Comparison of ENCODE assay signal across 1 cellular context in the genomic region with DNA sequence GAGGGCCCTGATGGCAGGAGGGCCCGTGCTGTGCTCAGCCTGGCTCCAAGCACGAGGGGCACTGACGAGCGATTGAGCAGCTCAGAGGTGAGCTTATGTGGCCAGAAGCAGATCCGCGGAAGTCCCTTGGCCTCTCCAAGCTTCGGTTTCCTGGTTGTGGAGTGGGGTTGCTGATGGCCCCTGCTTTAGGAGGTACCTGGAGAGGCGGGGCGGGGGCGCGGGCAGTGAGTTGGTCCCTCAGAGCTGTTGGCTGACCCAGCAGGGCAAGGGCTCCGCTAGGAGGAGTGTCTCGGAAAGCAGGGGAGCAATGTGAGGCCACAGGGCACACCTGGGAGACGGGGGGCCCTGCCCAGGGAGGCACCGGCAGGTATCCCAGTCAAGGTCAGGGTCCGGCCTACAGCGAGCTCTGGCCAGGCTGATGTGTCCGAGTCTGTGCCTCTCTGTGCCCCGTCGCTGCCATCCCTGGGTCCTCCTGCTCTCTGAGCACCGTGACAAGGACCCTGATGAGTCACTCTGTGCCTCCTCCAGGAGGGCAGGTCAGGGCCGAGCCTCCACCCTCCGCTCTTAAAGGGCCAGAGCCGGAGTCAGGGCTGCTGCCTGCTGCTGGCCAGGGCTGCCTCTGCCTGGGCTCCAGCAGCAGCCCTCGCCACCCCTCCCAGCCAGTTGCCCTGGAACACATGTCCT.
TF ChIP-seq lines count a peak whose summit lies in the region.

No MANE protein-coding gene starts in this region.

TF ChIP-seq in K562, 482 proteins besides CTCF, POLR2A, EP300 and RAD21 (continued from another document and continues in another):
- TF ChIP-seq, protein P1, sequence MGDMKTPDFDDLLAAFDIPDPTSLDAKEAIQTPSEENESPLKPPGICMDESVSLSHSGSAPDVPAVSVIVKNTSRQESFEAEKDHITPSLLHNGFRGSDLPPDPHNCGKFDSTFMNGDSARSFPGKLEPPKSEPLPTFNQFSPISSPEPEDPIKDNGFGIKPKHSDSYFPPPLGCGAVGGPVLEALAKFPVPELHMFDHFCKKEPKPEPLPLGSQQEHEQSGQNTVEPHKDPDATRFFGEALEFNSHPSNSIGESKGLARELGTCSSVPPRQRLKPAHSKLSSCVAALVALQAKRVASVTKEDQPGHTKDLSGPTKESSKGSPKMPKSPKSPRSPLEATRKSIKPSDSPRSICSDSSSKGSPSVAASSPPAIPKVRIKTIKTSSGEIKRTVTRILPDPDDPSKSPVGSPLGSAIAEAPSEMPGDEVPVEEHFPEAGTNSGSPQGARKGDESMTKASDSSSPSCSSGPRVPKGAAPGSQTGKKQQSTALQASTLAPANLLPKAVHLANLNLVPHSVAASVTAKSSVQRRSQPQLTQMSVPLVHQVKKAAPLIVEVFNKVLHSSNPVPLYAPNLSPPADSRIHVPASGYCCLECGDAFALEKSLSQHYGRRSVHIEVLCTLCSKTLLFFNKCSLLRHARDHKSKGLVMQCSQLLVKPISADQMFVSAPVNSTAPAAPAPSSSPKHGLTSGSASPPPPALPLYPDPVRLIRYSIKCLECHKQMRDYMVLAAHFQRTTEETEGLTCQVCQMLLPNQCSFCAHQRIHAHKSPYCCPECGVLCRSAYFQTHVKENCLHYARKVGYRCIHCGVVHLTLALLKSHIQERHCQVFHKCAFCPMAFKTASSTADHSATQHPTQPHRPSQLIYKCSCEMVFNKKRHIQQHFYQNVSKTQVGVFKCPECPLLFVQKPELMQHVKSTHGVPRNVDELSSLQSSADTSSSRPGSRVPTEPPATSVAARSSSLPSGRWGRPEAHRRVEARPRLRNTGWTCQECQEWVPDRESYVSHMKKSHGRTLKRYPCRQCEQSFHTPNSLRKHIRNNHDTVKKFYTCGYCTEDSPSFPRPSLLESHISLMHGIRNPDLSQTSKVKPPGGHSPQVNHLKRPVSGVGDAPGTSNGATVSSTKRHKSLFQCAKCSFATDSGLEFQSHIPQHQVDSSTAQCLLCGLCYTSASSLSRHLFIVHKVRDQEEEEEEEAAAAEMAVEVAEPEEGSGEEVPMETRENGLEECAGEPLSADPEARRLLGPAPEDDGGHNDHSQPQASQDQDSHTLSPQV (IDR thresholded peaks at IDR 0.05): peak; percentile 64; the same call in 1 of the 2 replicates
- TF ChIP-seq MAFF (IDR thresholded peaks at IDR 0.05; ENCODE audit: low read length) (no peak), ZNF263 (CRISPR knock-in tag; IDR thresholded peaks at IDR 0.05; ENCODE audit: borderline replicate concordance) (peak; percentile 90), ATF1 (CRISPR knock-in tag; IDR thresholded peaks at IDR 0.05) (no peak), ATF1 (tag; IDR thresholded peaks at IDR 0.05) (peak; percentile 56; the same call in 1 of the 2 replicates), POLR2G (IDR thresholded peaks at IDR 0.05; ENCODE audit: low read depth, low read length) (peak; percentile 69), GTF2A2 (tag; IDR thresholded peaks at IDR 0.05) (no peak), MTA3 (IDR thresholded peaks at IDR 0.05; ENCODE audit: borderline replicate concordance) (peak; percentile 51), TBL1XR1 (IDR thresholded peaks at IDR 0.05; ENCODE audit: low read length in 2 of 2) (no peak), CHD4 (IDR thresholded peaks at IDR 0.05; ENCODE audit: insufficient read depth, insufficient replicate concordance, low read depth, low read length, poor library complexity, severe bottlenecking) (peak; percentile 49), CREM (IDR thresholded peaks at IDR 0.05; ENCODE audit: low read depth) (peak; percentile 22; the same call in 1 of the 2 replicates), ZNF253 (CRISPR knock-in tag; conservative IDR thresholded peaks at IDR 0.05) (no peak), JUNB (CRISPR knock-in tag; conservative IDR thresholded peaks at IDR 0.05) (0 out of 2 replicates have a peak, but pooled peaks have one; percentile 27), NRF1 (conservative IDR thresholded peaks at IDR 0.05 in 1 of 2, IDR thresholded peaks at IDR 0.05 in 1 of 2) (0 out of 4 replicates have a peak, but pooled peaks of 1 of the 2 experiments have one; percentile 22), ZC3H11A (IDR thresholded peaks at IDR 0.05; ENCODE audit: low read depth, low read length) (no peak), NFE2 (IDR thresholded peaks at IDR 0.05; ENCODE audit: low read depth) (peak; percentile 77), CBX5 (IDR thresholded peaks at IDR 0.05; ENCODE audit: borderline replicate concordance, low read depth) (no peak), HNRNPL (IDR thresholded peaks at IDR 0.05; ENCODE audit: low read depth, low read length) (0 out of 2 replicates have a peak, but pooled peaks have one; percentile 41), ZNF316 (IDR thresholded peaks at IDR 0.05) (peak; percentile 17; the same call in 1 of the 2 replicates), MAZ (CRISPR knock-in tag; conservative IDR thresholded peaks at IDR 0.05 in 1 of 2, IDR thresholded peaks at IDR 0.05 in 1 of 2) (peak; percentile 33 to 36; a peak in 1 of 4 replicates), TCF3 (CRISPR knock-in tag; IDR thresholded peaks at IDR 0.05) (0 out of 2 replicates have a peak, but pooled peaks have one; percentile 8), SIN3A (IDR thresholded peaks at IDR 0.05; ENCODE audit: borderline replicate concordance in 2 of 2, control insufficient read depth in 1 of 2, low read depth in 2 of 2, low read length in 2 of 2) (0 out of 4 replicates have a peak, but pooled peaks of 1 of the 2 experiments have one; percentile 27), ZNF274 (IDR thresholded peaks at IDR 0.05; ENCODE audit: borderline replicate concordance, low read depth, low read length) (no peak), SMARCE1 (IDR thresholded peaks at IDR 0.05) (peak; percentile 72), JUND (IDR thresholded peaks at IDR 0.05; ENCODE audit: borderline replicate concordance, low read depth, low read length) (peak; percentile 98), JUND (tag; IDR thresholded peaks at IDR 0.05; ENCODE audit: borderline replicate concordance, low read depth, low read length) (peak; percentile 97; the same call in 2 of the 3 replicates), ARID1B (IDR thresholded peaks at IDR 0.05) (peak; percentile 71), E2F3 (CRISPR knock-in tag; IDR thresholded peaks at IDR 0.05) (no peak), PCBP2 (IDR thresholded peaks at IDR 0.05; ENCODE audit: low read depth, low read length, poor library complexity, severe bottlenecking) (no peak), NR3C1 (CRISPR knock-in tag; IDR thresholded peaks at IDR 0.05) (no peak), TOE1 (IDR thresholded peaks at IDR 0.05; ENCODE audit: borderline replicate concordance) (peak; percentile 65; the same call in 1 of the 2 replicates), TOE1 (CRISPR knock-in tag; IDR thresholded peaks at IDR 0.05; ENCODE audit: borderline replicate concordance, low read depth) (no peak), ZC3H8 (IDR thresholded peaks at IDR 0.05) (no peak), TBP (optimal IDR thresholded peaks at IDR 0.05; ENCODE audit: low read depth, low read length) (peak; percentile 25), SMARCA4 (IDR thresholded peaks at IDR 0.05) (peak; percentile 78)
- TF ChIP-seq, protein P2, sequence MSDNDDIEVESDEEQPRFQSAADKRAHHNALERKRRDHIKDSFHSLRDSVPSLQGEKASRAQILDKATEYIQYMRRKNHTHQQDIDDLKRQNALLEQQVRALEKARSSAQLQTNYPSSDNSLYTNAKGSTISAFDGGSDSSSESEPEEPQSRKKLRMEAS (CRISPR knock-in tag; IDR thresholded peaks at IDR 0.05): peak; percentile 66
- TF ChIP-seq, protein P3, sequence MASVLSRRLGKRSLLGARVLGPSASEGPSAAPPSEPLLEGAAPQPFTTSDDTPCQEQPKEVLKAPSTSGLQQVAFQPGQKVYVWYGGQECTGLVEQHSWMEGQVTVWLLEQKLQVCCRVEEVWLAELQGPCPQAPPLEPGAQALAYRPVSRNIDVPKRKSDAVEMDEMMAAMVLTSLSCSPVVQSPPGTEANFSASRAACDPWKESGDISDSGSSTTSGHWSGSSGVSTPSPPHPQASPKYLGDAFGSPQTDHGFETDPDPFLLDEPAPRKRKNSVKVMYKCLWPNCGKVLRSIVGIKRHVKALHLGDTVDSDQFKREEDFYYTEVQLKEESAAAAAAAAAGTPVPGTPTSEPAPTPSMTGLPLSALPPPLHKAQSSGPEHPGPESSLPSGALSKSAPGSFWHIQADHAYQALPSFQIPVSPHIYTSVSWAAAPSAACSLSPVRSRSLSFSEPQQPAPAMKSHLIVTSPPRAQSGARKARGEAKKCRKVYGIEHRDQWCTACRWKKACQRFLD (CRISPR knock-in tag; IDR thresholded peaks at IDR 0.05): 0 out of 2 replicates have a peak, but pooled peaks have one; percentile 37
- TF ChIP-seq, protein P4, sequence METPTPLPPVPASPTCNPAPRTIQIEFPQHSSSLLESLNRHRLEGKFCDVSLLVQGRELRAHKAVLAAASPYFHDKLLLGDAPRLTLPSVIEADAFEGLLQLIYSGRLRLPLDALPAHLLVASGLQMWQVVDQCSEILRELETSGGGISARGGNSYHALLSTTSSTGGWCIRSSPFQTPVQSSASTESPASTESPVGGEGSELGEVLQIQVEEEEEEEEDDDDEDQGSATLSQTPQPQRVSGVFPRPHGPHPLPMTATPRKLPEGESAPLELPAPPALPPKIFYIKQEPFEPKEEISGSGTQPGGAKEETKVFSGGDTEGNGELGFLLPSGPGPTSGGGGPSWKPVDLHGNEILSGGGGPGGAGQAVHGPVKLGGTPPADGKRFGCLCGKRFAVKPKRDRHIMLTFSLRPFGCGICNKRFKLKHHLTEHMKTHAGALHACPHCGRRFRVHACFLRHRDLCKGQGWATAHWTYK (CRISPR knock-in tag; IDR thresholded peaks at IDR 0.05): 0 out of 2 replicates have a peak, but pooled peaks have one; percentile 40
- TF ChIP-seq, protein P5, sequence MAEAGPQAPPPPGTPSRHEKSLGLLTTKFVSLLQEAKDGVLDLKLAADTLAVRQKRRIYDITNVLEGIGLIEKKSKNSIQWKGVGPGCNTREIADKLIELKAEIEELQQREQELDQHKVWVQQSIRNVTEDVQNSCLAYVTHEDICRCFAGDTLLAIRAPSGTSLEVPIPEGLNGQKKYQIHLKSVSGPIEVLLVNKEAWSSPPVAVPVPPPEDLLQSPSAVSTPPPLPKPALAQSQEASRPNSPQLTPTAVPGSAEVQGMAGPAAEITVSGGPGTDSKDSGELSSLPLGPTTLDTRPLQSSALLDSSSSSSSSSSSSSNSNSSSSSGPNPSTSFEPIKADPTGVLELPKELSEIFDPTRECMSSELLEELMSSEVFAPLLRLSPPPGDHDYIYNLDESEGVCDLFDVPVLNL (CRISPR knock-in tag; IDR thresholded peaks at IDR 0.05; ENCODE audit: low read depth): no peak
- TF ChIP-seq, protein P6, sequence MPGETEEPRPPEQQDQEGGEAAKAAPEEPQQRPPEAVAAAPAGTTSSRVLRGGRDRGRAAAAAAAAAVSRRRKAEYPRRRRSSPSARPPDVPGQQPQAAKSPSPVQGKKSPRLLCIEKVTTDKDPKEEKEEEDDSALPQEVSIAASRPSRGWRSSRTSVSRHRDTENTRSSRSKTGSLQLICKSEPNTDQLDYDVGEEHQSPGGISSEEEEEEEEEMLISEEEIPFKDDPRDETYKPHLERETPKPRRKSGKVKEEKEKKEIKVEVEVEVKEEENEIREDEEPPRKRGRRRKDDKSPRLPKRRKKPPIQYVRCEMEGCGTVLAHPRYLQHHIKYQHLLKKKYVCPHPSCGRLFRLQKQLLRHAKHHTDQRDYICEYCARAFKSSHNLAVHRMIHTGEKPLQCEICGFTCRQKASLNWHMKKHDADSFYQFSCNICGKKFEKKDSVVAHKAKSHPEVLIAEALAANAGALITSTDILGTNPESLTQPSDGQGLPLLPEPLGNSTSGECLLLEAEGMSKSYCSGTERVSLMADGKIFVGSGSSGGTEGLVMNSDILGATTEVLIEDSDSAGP (CRISPR knock-in tag; IDR thresholded peaks at IDR 0.05): peak; percentile 98
- TF ChIP-seq, protein P7, sequence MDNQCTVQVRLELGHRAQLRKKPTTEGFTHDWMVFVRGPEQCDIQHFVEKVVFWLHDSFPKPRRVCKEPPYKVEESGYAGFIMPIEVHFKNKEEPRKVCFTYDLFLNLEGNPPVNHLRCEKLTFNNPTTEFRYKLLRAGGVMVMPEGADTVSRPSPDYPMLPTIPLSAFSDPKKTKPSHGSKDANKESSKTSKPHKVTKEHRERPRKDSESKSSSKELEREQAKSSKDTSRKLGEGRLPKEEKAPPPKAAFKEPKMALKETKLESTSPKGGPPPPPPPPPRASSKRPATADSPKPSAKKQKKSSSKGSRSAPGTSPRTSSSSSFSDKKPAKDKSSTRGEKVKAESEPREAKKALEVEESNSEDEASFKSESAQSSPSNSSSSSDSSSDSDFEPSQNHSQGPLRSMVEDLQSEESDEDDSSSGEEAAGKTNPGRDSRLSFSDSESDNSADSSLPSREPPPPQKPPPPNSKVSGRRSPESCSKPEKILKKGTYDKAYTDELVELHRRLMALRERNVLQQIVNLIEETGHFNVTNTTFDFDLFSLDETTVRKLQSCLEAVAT (IDR thresholded peaks at IDR 0.05): no peak
- TF ChIP-seq, protein P8, sequence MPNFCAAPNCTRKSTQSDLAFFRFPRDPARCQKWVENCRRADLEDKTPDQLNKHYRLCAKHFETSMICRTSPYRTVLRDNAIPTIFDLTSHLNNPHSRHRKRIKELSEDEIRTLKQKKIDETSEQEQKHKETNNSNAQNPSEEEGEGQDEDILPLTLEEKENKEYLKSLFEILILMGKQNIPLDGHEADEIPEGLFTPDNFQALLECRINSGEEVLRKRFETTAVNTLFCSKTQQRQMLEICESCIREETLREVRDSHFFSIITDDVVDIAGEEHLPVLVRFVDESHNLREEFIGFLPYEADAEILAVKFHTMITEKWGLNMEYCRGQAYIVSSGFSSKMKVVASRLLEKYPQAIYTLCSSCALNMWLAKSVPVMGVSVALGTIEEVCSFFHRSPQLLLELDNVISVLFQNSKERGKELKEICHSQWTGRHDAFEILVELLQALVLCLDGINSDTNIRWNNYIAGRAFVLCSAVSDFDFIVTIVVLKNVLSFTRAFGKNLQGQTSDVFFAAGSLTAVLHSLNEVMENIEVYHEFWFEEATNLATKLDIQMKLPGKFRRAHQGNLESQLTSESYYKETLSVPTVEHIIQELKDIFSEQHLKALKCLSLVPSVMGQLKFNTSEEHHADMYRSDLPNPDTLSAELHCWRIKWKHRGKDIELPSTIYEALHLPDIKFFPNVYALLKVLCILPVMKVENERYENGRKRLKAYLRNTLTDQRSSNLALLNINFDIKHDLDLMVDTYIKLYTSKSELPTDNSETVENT (CRISPR knock-in tag; IDR thresholded peaks at IDR 0.05): no peak
- TF ChIP-seq, protein P9, sequence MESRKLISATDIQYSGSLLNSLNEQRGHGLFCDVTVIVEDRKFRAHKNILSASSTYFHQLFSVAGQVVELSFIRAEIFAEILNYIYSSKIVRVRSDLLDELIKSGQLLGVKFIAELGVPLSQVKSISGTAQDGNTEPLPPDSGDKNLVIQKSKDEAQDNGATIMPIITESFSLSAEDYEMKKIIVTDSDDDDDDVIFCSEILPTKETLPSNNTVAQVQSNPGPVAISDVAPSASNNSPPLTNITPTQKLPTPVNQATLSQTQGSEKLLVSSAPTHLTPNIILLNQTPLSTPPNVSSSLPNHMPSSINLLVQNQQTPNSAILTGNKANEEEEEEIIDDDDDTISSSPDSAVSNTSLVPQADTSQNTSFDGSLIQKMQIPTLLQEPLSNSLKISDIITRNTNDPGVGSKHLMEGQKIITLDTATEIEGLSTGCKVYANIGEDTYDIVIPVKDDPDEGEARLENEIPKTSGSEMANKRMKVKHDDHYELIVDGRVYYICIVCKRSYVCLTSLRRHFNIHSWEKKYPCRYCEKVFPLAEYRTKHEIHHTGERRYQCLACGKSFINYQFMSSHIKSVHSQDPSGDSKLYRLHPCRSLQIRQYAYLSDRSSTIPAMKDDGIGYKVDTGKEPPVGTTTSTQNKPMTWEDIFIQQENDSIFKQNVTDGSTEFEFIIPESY (CRISPR knock-in tag; IDR thresholded peaks at IDR 0.05): peak; percentile 27; the same call in 1 of the 2 replicates
